Comparison of ENCODE assay signal across 8 cellular contexts in the genomic region with DNA sequence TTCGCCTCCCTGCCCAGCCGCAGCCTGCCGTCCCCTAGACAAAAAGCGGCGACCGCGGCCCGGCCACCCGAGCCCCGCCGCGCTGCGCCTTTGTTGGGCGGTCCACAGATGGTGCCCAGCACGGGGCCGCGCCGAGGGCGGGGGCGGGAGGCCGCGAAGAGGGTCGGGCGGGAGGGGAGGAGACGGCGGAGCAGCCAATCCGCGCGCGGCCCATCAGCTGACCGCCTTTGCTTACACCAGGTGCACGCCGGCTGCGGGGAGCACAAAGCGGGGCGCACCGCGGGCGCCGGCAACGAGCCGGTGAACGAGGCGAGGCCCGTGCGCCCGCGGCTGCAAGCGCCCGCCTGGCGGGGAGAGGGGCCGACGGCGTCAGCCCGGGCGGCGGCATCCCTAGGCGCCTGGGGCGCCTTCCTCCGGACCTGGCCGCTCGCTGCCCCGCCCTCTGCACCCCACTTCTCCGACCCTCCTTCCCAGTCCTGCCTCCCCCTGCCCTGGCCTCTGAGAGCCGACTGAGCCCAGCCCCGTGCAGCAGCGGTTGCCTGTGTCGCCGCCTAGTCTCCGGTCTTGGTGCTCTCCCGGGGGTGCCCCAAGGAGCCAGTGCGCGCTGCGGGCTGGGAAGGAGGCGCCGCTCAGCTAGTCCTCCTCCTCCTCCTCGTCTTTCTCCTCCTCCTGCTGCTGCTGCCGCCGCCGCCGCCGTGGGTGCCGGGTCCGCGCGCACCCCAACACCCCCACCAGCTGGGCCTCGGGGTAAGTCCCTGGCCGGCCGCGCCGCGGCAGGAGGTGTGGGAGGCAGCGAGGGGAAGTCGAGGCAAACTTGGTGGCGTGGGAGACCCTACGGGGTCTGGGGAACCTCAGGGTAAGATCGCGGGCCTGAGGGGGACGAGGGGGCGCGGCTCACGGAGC. TPM values are rescaled to one million over a fixed set of nuclear protein-coding genes. Genes with fewer than 3 reads are reported as not detected.
DNase-seq lines count a peak whose midpoint lies in the region; ATAC-seq and TF ChIP-seq lines count a peak whose summit lies in the region.

A gene (plus strand): TSS at position 259 of the 903 bp plus-strand sequence. CDS start 45,211 bp downstream, outside the sequence.

- ATAC-seq in lung (ENCODE audit: insufficient read depth, low FRiP score): peak; percentile 67

- H3K4me1 ChIP-seq in HUES64 (ENCODE audit: insufficient read depth, low read length): peaks cover 31% of the 10 kb centered on the region
- no peaks in the 10 kb centered on the region for H3K4me1 ChIP-seq in colonic mucosa
- H3K4me1 ChIP-seq in lung (ENCODE audit: control insufficient read depth in 2 of 2, insufficient read depth in 2 of 2, low read length in 2 of 2): peaks cover 0 to 11% of the 10 kb centered on the region in 2 donors

- DNase-seq in GM10248 (ENCODE audit: extremely low spot score): peak; percentile 35
- peak; percentile 90 for DNase-seq in WERI-Rb-1
- DNase-seq in colonic mucosa: peak; percentile 60
- DNase-seq in lung (ENCODE audit: low spot score): peak; percentile 53
- peak in 2 of 3 experiments; percentile 9 to 53 for DNase-seq in stimulated activated CD4-positive, alpha-beta T cell treated with anti-CD3 and anti-CD28 coated beads, TNF-alpha, amount 100 ng/mL, for 24 hours (ENCODE audit: low read depth in 3 of 3)
- no peak for DNase-seq in UCSD-AML1 (lab: John Stamatoyannopoulos, UW; ENCODE audit: unreplicated experiment)
- DNase-seq in HUDEP-2 (lab: John Stamatoyannopoulos, UW; ENCODE audit: unreplicated experiment in 76 of 76): no peak

- peaks cover 21% of the 10 kb centered on the region for H3K27me3 ChIP-seq in HUES64 (ENCODE audit: insufficient read depth, low read length)
- no peaks in the 10 kb centered on the region for H3K27me3 ChIP-seq in WERI-Rb-1 (ENCODE audit: insufficient read depth, low read depth, severe bottlenecking)
- H3K27me3 ChIP-seq in colonic mucosa: peaks cover 24% of the 10 kb centered on the region
- H3K27me3 ChIP-seq in lung (ENCODE audit: control insufficient read depth, insufficient read depth): no peaks in the 10 kb centered on the region

- intact Hi-C loops in colonic mucosa (cut with DNase I): no loop called here

- H3K9ac ChIP-seq in HUES64 (ENCODE audit: low read depth, low read length) (peak within 1 kb of the TSS; percentile 97), colonic mucosa (ENCODE audit: low read depth in 2 of 2, low read length in 2 of 2) (peak within 1 kb of the TSS in 1 of 2 donors; percentile 41)

- TF ChIP-seq CTCF in GM10248 (IDR thresholded peaks at IDR 0.05; ENCODE audit: control extremely low read depth, extremely low read depth, low read depth, missing control alignments) (no peak), WERI-Rb-1 (IDR thresholded peaks at IDR 0.05; ENCODE audit: low read depth, low read length) (no peak), colonic mucosa (IDR thresholded peaks at IDR 0.05) (no peak), lung (IDR thresholded peaks at IDR 0.05; ENCODE audit: control extremely low read depth, extremely low read depth) (no peak)

- H3K9me3 ChIP-seq in HUES64 (ENCODE audit: insufficient read depth, low read depth, low read length) (no peaks in the 10 kb centered on the region), WERI-Rb-1 (ENCODE audit: severe bottlenecking) (no peaks in the 10 kb centered on the region), colonic mucosa (no peaks in the 10 kb centered on the region), lung (ENCODE audit: control insufficient read depth in 2 of 2, insufficient read depth in 1 of 2, low read length in 1 of 2) (peaks cover 0 to 2% of the 10 kb centered on the region in 2 donors)

- WGBS in HUES64: under 1% methylated on average over 102 of the region's 102 CpGs
- WGBS in lung, 2 donors: 0 to 1% methylated on average over 59 to 102 of the region's 102 CpGs

- POLR2A ChIA-PET in GM10248 (lab: Yijun Ruan, JAX): no interaction called here

- peaks cover 22% of the 10 kb centered on the region for H3K36me3 ChIP-seq in HUES64 (ENCODE audit: insufficient read depth, low read length)
- H3K36me3 ChIP-seq in WERI-Rb-1: no peaks in the 10 kb centered on the region
- H3K36me3 ChIP-seq in colonic mucosa: no peaks in the 10 kb centered on the region
- no peaks in the 10 kb centered on the region for H3K36me3 ChIP-seq in lung (ENCODE audit: control insufficient read depth in 2 of 2, insufficient read depth in 2 of 2, low read length in 2 of 2)

- CTCF ChIA-PET in GM10248 (lab: Yijun Ruan, JAX): interaction anchor here (1.5 kb wide), 1 partner anchor 11 kb away, joined by 3 read pairs; no protein-coding TSS in a partner anchor

- H3K27ac ChIP-seq in HUES64 (ENCODE audit: low read depth, low read length): peak within 1 kb of the TSS; percentile 99
- H3K27ac ChIP-seq in WERI-Rb-1: peak within 1 kb of the TSS; percentile 82
- H3K27ac ChIP-seq in colonic mucosa: no peak within 1 kb of the TSS
- no peak within 1 kb of the TSS for H3K27ac ChIP-seq in lung (ENCODE audit: low read depth in 1 of 2, low read length in 1 of 2)

- H3K4me3 ChIP-seq in HUES64 (ENCODE audit: low read length) (peak within 1 kb of the TSS; percentile 78), WERI-Rb-1 (ENCODE audit: low read depth, low read length) (peak within 1 kb of the TSS; percentile 89), colonic mucosa (peak within 1 kb of the TSS; percentile 43), lung (peak within 1 kb of the TSS; percentile 65)

RNA-seq across cellular contexts. Expression of the gene that starts here (rescaled TPM):
- polyA plus RNA-seq in HUES64 (2013, experiment 1 of 2): 167 TPM
- 164 TPM for polyA plus RNA-seq in HUES64 (2013, experiment 2 of 2)
- total RNA-seq in colonic mucosa: under 1 TPM; 0.24 to 0.74 TPM
- total RNA-seq in lung: 1 to 10 TPM; 2.2 to 7.1 TPM
- polyA plus RNA-seq in lung: 1 to 10 TPM in 1 of 2 donors, under 1 TPM in 1; 0.45 to 2.4 TPM

Comparison
In these comparisons a context has a peak if more than half of its experiments do, and no peak if none do; other contexts are left out.
1. Peak in DNase-seq and H3K4me3 ChIP-seq in colonic mucosa; RNA of the gene not detected or under 1 TPM.
2. DNase-seq: peak in GM10248 (single experiment), WERI-Rb-1 (single experiment), lung (single experiment) and stimulated activated CD4-positive, alpha-beta T cell treated with anti-CD3 and anti-CD28 coated beads, TNF-alpha, amount 100 ng/mL, for 24 hours (2 of 3); none in UCSD-AML1 (single experiment) and HUDEP-2 (0 of 76).
3. H3K27ac ChIP-seq: peak in HUES64 (single experiment) and WERI-Rb-1 (single experiment); none in colonic mucosa (single experiment) and lung (0 of 2).
4. Peak in every context shown above with its lines, with median percentiles within 50 percentile points of each other: H3K4me3 ChIP-seq.